Comparison of ENCODE assay signal across 7 cellular contexts in the genomic region with DNA sequence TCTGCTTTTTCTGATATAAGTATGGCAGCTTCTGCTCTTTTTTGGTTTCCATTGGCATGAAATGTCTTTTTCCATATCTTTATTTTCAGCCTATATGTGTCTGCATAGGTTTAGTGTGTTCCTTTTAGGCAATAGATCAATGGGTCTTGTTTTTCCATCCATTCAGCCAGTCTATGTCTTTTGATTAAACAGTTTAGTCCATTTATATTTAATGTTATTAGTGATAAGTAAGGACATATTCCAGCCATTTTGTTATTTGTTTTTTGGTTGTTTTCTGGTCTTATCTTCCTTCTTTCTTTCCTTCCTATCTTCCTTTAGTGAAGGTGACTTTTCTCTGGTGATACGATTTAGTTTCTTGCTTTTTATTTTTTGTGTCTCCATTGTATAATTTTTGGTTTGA.
"Had no signal": no experiment of that assay in that cellular context is flagged by ENCODE, and none has a peak within 500 bp of the region (broad histone marks: within the 10 kb centered on the region; RNA-seq: fewer than 3 reads in every experiment).

No MANE protein-coding gene starts in this region.

- DNase-seq: IMR-90, KBM-7, KG1 had no signal

- FAIRE-seq: HepG2, HTR-8/SVneo had no signal

- H3K27ac ChIP-seq: HL-60, KMS-11 had no signal

- H3K9ac ChIP-seq: KMS-11 had no signal

- ATAC-seq: HepG2 had no signal

- H3K4me2 ChIP-seq: KMS-11 had no signal
